ENCODE assay signal across 14 cellular contexts in genomic region chr4:16993966-16994840, GRCh38.
DNase-seq lines count a peak whose midpoint lies in the region; ATAC-seq and TF ChIP-seq lines count a peak whose summit lies in the region.
"Had no signal": no experiment of that assay in that cellular context is flagged by ENCODE, and none has a peak within 500 bp of the region (broad histone marks: within the 10 kb centered on the region; RNA-seq: fewer than 3 reads in every experiment).

No MANE protein-coding gene starts in this region.

- WGBS in H9 (ENCODE audit: extremely low coverage, insufficient read length, low lambda C conversion rate), result no CpG with 5 or more reads among the region's 5 CpGs

- H3K79me1 ChIP-seq in H9 (ENCODE audit: insufficient read depth, low read depth, low read length, poor library complexity, severe bottlenecking), result no peaks in the 10 kb centered on the region

- CTCF ChIA-PET in WTC11 (lab: Charles Lee), result no interaction called here

- H3K4me3 ChIP-seq in iPS-18a (ENCODE audit: low read length) (peak overlapping the region; percentile 40), neural progenitor cell (no peak overlapping the region)

- H3K9me3 Mint-ChIP-seq in H9 (peaks cover 21 to 24% of the 10 kb centered on the region in 2 experiments), WTC11 (peaks cover 23% of the 10 kb centered on the region), neural progenitor cell (peaks cover 9% of the 10 kb centered on the region)
- H3K9me3 Mint-ChIP-seq: CD4-positive, alpha-beta T cell had no signal

- H3K4me2 ChIP-seq in H9 (ENCODE audit: insufficient read depth, insufficient read length, low read length) (no peak overlapping the region), neural progenitor cell (no peak overlapping the region)

- H3K27me3 ChIP-seq in H9 (ENCODE audit: insufficient read depth, low read length), result no peaks in the 10 kb centered on the region
- H3K27me3 ChIP-seq in iPS-18a (ENCODE audit: control insufficient read depth, insufficient read depth, low read length), result no peaks in the 10 kb centered on the region
- H3K27me3 ChIP-seq in neural progenitor cell, result no peaks in the 10 kb centered on the region

- H3K27me3 Mint-ChIP-seq in H9 (ENCODE audit: low read depth), result peaks cover 7% of the 10 kb centered on the region
- peaks cover 8% of the 10 kb centered on the region for H3K27me3 Mint-ChIP-seq in WTC11 (ENCODE audit: low read depth)
- H3K27me3 Mint-ChIP-seq in neural progenitor cell (ENCODE audit: insufficient read depth, low read depth), result peaks cover 2% of the 10 kb centered on the region
- H3K27me3 Mint-ChIP-seq: B cell; CD4-positive, alpha-beta T cell had no signal

- peaks cover 19% of the 10 kb centered on the region for H3F3A ChIP-seq in neural progenitor cell (ENCODE audit: low read depth)

- H3K4me1 Mint-ChIP-seq in H9 (peaks cover 29 to 68% of the 10 kb centered on the region in 2 experiments), WTC11 (peaks cover 63% of the 10 kb centered on the region), neural progenitor cell (peaks cover 16% of the 10 kb centered on the region)
- H3K4me1 Mint-ChIP-seq: B cell had no signal

- no peak overlapping the region for H3K9ac ChIP-seq in H9 (ENCODE audit: extremely low read depth, insufficient read length, low read length)
- H3K9ac ChIP-seq in iPS-18a (ENCODE audit: low read length), result peak overlapping the region; percentile 6
- no peak overlapping the region for H3K9ac ChIP-seq in neural progenitor cell

- no peak overlapping the region for H4K8ac ChIP-seq in H9 (replicated peaks; ENCODE audit: insufficient read length, low read depth, low read length)

- H4K20me1 ChIP-seq in H9 (ENCODE audit: control insufficient read depth, insufficient read depth, insufficient read length), result no peaks in the 10 kb centered on the region
- no peaks in the 10 kb centered on the region for H4K20me1 ChIP-seq in neural progenitor cell (ENCODE audit: low read depth)

- TF ChIP-seq CTCF in H9 (conservative IDR thresholded peaks at IDR 0.05) (no peak), WTC11 (IDR thresholded peaks at IDR 0.05) (no peak), neural progenitor cell (IDR thresholded peaks at IDR 0.05) (no peak)

- H2BK12ac ChIP-seq in H9 (ENCODE audit: insufficient read length, low read depth, low read length), result no peak overlapping the region

- no peak overlapping the region for H3T11ph ChIP-seq in H9 (ENCODE audit: low read length)

- H3K4ac ChIP-seq in H9 (ENCODE audit: low read depth, low read length), result no peak overlapping the region

- H3K36me3 Mint-ChIP-seq in H9 (ENCODE audit: insufficient read depth in 1 of 3, low read depth in 3 of 3) (peaks cover 12 to 21% (median 17%) of the 10 kb centered on the region in 3 experiments), WTC11 (peaks cover 26% of the 10 kb centered on the region), neural progenitor cell (no peaks in the 10 kb centered on the region)

- no peak overlapping the region for H3K27ac Mint-ChIP-seq in H9
- H3K27ac Mint-ChIP-seq in WTC11, result peak overlapping the region; percentile 43; the same call in 1 of the 2 replicates
- H3K27ac Mint-ChIP-seq in neural progenitor cell, result no peak overlapping the region
- H3K27ac Mint-ChIP-seq: B cell; CD4-positive, alpha-beta T cell had no signal

- H3K79me2 ChIP-seq in H9 (ENCODE audit: insufficient read depth, low read length), result no peaks in the 10 kb centered on the region
- H3K79me2 ChIP-seq in neural progenitor cell (ENCODE audit: low read depth), result no peaks in the 10 kb centered on the region

- H2AFZ ChIP-seq in H9 (ENCODE audit: low read length), result no peak overlapping the region
- H2AFZ ChIP-seq in neural progenitor cell (replicated peaks), result no peak overlapping the region

- H3K4me1 ChIP-seq in H9 (ENCODE audit: insufficient read depth, low read length), result peaks cover 10% of the 10 kb centered on the region; the same call in 1 of the 2 replicates
- peaks cover 44% of the 10 kb centered on the region for H3K4me1 ChIP-seq in iPS-18a (ENCODE audit: control insufficient read depth, low read depth, low read length)
- H3K4me1 ChIP-seq in neural progenitor cell, result peaks cover 21% of the 10 kb centered on the region

- H3K18ac ChIP-seq in H9 (ENCODE audit: insufficient read length, low read depth, low read length), result no peak overlapping the region

- H3K9me3 ChIP-seq in H9 (ENCODE audit: control insufficient read depth, low read depth, low read length) (no peaks in the 10 kb centered on the region), iPS-18a (ENCODE audit: control insufficient read depth, low read depth, low read length) (no peaks in the 10 kb centered on the region), neural progenitor cell (ENCODE audit: low read depth) (no peaks in the 10 kb centered on the region)

- H3K36me3 ChIP-seq in iPS-18a (ENCODE audit: control insufficient read depth, low read depth, low read length) (no peaks in the 10 kb centered on the region), neural progenitor cell (no peaks in the 10 kb centered on the region)

- no peak overlapping the region for H4K91ac ChIP-seq in H9 (ENCODE audit: insufficient read length, low read depth, low read length)

- no peak overlapping the region for H2AK5ac ChIP-seq in H9 (ENCODE audit: insufficient read length, low read length)

- no peak overlapping the region for H2BK5ac ChIP-seq in H9 (ENCODE audit: insufficient read length, low read length)

- H2BK20ac ChIP-seq in H9 (ENCODE audit: low read depth, low read length, poor library complexity, severe bottlenecking), result no peak overlapping the region

- no peak overlapping the region for H2BK15ac ChIP-seq in H9 (ENCODE audit: low read depth, low read length)

- no peaks in the 10 kb centered on the region for H3K23me2 ChIP-seq in H9 (ENCODE audit: insufficient read length, low read depth, low read length, poor library complexity, severe bottlenecking)

- H3K27ac ChIP-seq in H9 (ENCODE audit: insufficient read length, low read depth, low read length) (no peak overlapping the region), iPS-18a (ENCODE audit: low read length) (peak overlapping the region; percentile 53), neural progenitor cell (no peak overlapping the region)

- peak; percentile 65 for ATAC-seq in WTC11
- ATAC-seq in HG02884 (IDR thresholded peaks at IDR 0.05; ENCODE audit: unreplicated experiment), result no peak

- H2BK120ac ChIP-seq in H9 (ENCODE audit: low read depth, low read length, poor library complexity, severe bottlenecking), result no peak overlapping the region

- H3K14ac ChIP-seq in H9 (ENCODE audit: insufficient read depth, low read length), result no peak overlapping the region

- no peak overlapping the region for H3K56ac ChIP-seq in H9 (ENCODE audit: insufficient read length, low read depth, low read length)

- no peak overlapping the region for H3K4me3 Mint-ChIP-seq in H9
- H3K4me3 Mint-ChIP-seq in WTC11, result no peak overlapping the region
- H3K4me3 Mint-ChIP-seq in neural progenitor cell, result no peak overlapping the region
- H3K4me3 Mint-ChIP-seq: B cell; CD4-positive, alpha-beta T cell had no signal

- no peak overlapping the region for H3K23ac ChIP-seq in H9 (ENCODE audit: insufficient read length, low read depth, low read length)

- POLR2A ChIA-PET in WTC11 (lab: Charles Lee), result no interaction called here

- H4K5ac ChIP-seq in H9 (ENCODE audit: insufficient read length, low read depth, low read length), result no peak overlapping the region

- DNase-seq in H9 (peak; percentile 35), WTC11 (ENCODE audit: low spot score) (no peak), neural progenitor cell (ENCODE audit: low spot score) (peak; percentile 42), D341Med (ENCODE audit: low spot score) (no peak), DMS79 treated with DMSO at 0.1 percent for 48 hours (lab: John Stamatoyannopoulos, UW) (no peak)
- DNase-seq: C1 segment of cervical spinal cord; Calu3; CD4-positive, alpha-beta T cell; DMS79; GF-D8; H7 had no signal

TF ChIP-seq in WTC11, 78 proteins besides CTCF, POLR2A, EP300 and RAD21:
- TF ChIP-seq GTF2I (CRISPR knock-in tag; conservative IDR thresholded peaks at IDR 0.05) (no peak), ZNF416 (CRISPR knock-in tag; IDR thresholded peaks at IDR 0.05) (no peak), NFYB (CRISPR knock-in tag; conservative IDR thresholded peaks at IDR 0.05; ENCODE audit: low read depth) (no peak), SMAD3 (CRISPR knock-in tag; IDR thresholded peaks at IDR 0.05; ENCODE audit: borderline replicate concordance) (no peak), GABPB1 (CRISPR knock-in tag; IDR thresholded peaks at IDR 0.05) (no peak), CDX4 (CRISPR knock-in tag; IDR thresholded peaks at IDR 0.05; ENCODE audit: borderline replicate concordance) (no peak), JAZF1 (CRISPR knock-in tag; IDR thresholded peaks at IDR 0.05) (no peak)
- TF ChIP-seq, protein P1, sequence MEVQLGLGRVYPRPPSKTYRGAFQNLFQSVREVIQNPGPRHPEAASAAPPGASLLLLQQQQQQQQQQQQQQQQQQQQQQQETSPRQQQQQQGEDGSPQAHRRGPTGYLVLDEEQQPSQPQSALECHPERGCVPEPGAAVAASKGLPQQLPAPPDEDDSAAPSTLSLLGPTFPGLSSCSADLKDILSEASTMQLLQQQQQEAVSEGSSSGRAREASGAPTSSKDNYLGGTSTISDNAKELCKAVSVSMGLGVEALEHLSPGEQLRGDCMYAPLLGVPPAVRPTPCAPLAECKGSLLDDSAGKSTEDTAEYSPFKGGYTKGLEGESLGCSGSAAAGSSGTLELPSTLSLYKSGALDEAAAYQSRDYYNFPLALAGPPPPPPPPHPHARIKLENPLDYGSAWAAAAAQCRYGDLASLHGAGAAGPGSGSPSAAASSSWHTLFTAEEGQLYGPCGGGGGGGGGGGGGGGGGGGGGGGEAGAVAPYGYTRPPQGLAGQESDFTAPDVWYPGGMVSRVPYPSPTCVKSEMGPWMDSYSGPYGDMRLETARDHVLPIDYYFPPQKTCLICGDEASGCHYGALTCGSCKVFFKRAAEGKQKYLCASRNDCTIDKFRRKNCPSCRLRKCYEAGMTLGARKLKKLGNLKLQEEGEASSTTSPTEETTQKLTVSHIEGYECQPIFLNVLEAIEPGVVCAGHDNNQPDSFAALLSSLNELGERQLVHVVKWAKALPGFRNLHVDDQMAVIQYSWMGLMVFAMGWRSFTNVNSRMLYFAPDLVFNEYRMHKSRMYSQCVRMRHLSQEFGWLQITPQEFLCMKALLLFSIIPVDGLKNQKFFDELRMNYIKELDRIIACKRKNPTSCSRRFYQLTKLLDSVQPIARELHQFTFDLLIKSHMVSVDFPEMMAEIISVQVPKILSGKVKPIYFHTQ (CRISPR knock-in tag; IDR thresholded peaks at IDR 0.05), result no peak

Comparison
In these comparisons a context has a peak if more than half of its experiments do, and no peak if none do; other contexts are left out.
1. DNase-seq: peak in H9 (single experiment) and neural progenitor cell (single experiment); none in WTC11 (single experiment), D341Med (single experiment) and DMS79 treated with DMSO at 0.1 percent for 48 hours (single experiment).